26 cellular contexts compared by ENCODE assay signal in the genomic region with DNA sequence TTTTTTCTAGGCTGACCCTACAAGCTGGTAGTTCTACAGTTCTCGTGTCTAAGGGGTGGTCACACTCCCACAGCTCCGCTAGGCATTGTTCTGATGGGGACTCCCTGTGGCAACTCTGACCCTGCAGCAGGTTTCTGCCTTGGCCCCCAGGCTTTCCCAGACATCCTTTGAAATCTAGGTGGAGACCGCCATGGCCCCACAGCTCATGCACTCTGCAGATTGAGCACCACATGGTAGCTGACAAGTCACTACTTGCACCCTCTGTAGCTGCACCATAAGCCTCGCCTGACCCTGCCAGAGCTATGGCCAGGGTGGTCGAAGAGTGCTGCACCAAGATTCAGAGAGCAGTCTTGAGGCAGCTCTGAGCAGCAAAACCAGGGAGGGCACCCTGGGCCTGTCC.
A peak's percentile ranks its signal among the peaks of the same experiment; 100 is the strongest.
DNase-seq lines count a peak whose midpoint lies in the region; FAIRE-seq lines count a peak whose summit lies in the region.
"Had no signal": no experiment of that assay in that cellular context is flagged by ENCODE, and none has a peak within 500 bp of the region (broad histone marks: within the 10 kb centered on the region; RNA-seq: fewer than 3 reads in every experiment).

No MANE protein-coding gene starts in this region.

- H2AK5ac ChIP-seq in neuronal stem cell (ENCODE audit: low read depth, low read length) = no peak overlapping the region

- H3K9ac ChIP-seq in neuronal stem cell (ENCODE audit: low read depth, low read length, poor library complexity) = no peak overlapping the region
- H3K9ac ChIP-seq: BLaER1 had no signal

- no peak overlapping the region for H3K4me2 ChIP-seq in neuronal stem cell (ENCODE audit: insufficient read depth, low read length, poor library complexity, severe bottlenecking)
- H3K4me2 ChIP-seq: BLaER1 had no signal

- no peaks in the 10 kb centered on the region for H3K27me3 Mint-ChIP-seq in activated naive CD4-positive, alpha-beta T cell treated with anti-CD3 and anti-CD28 coated beads for 36 hours (ENCODE audit: low read depth)
- H3K27me3 Mint-ChIP-seq: CD4-positive, CD25-positive, alpha-beta regulatory T cell had no signal

- no peaks in the 10 kb centered on the region for H3K4me1 Mint-ChIP-seq in activated naive CD4-positive, alpha-beta T cell treated with anti-CD3 and anti-CD28 coated beads for 36 hours (ENCODE audit: low read depth)
- H3K4me1 Mint-ChIP-seq: CD14-positive monocyte; CD4-positive, alpha-beta memory T cell; CD4-positive, CD25-positive, alpha-beta regulatory T cell; CD8-positive, alpha-beta memory T cell had no signal

- peak overlapping the region; percentile 57 for H3K23ac ChIP-seq in neuronal stem cell (ENCODE audit: low read depth, low read length, poor library complexity)

- H3K9me3 ChIP-seq in neuronal stem cell (replicated peaks in 1 of 2; ENCODE audit: control insufficient read depth in 2 of 2, insufficient read depth in 1 of 2, low read depth in 1 of 2, low read length in 2 of 2) = peaks cover 0 to 2% of the 10 kb centered on the region in 2 donors
- H3K9me3 ChIP-seq: BE2C, BLaER1 had no signal

- H3K27me3 ChIP-seq in neuronal stem cell (ENCODE audit: control insufficient read depth in 3 of 3, insufficient read depth in 3 of 3, low read depth in 1 of 3, low read length in 3 of 3) = no peaks in the 10 kb centered on the region
- H3K27me3 ChIP-seq: BE2C, BLaER1 had no signal

- no peaks in the 10 kb centered on the region for H3K36me3 Mint-ChIP-seq in activated naive CD4-positive, alpha-beta T cell treated with anti-CD3 and anti-CD28 coated beads for 36 hours (ENCODE audit: low read depth)
- H3K36me3 Mint-ChIP-seq: CD14-positive monocyte; CD4-positive, alpha-beta memory T cell; CD4-positive, CD25-positive, alpha-beta regulatory T cell had no signal

- no CpG with 5 or more reads among the region's 5 CpGs for WGBS in neuronal stem cell (ENCODE audit: extremely low coverage in 2 of 2, insufficient read length in 2 of 2, insufficient replicate concordance in 1 of 2), 2 donors

- H2BK120ac ChIP-seq in neuronal stem cell (ENCODE audit: low read depth, low read length) = no peak overlapping the region

- no peak overlapping the region for H2BK15ac ChIP-seq in neuronal stem cell (ENCODE audit: low read length)

- H3K18ac ChIP-seq in neuronal stem cell (ENCODE audit: low read length) = no peak overlapping the region

- peaks cover 2% of the 10 kb centered on the region for H3K9me3 Mint-ChIP-seq in activated naive CD4-positive, alpha-beta T cell treated with anti-CD3 and anti-CD28 coated beads for 36 hours

- no peak overlapping the region for H2AFZ ChIP-seq in neuronal stem cell (ENCODE audit: low read length)

- intact Hi-C loops in activated naive CD4-positive, alpha-beta T cell treated with anti-CD3 and anti-CD28 coated beads for 36 hours (cut with micrococcal nuclease) = no loop called here

- H3K14ac ChIP-seq in neuronal stem cell (ENCODE audit: low read length) = peak overlapping the region; percentile 44

- H3K4ac ChIP-seq in neuronal stem cell (ENCODE audit: low read length) = no peak overlapping the region

- no peak overlapping the region for H4K91ac ChIP-seq in neuronal stem cell (ENCODE audit: low read depth, low read length, poor library complexity)

- peak; percentile 84 for FAIRE-seq in urothelium cell line (lab: Jason Lieb, UNC)
- FAIRE-seq: A204.1, GM12878, GM12892, GM18507 had no signal

- H4K8ac ChIP-seq in neuronal stem cell (ENCODE audit: low read depth, low read length) = no peak overlapping the region

- no peak overlapping the region for H2BK5ac ChIP-seq in neuronal stem cell (ENCODE audit: low read length)

- peak overlapping the region in 1 of 2 donors; percentile 3 for H3K4me3 ChIP-seq in neuronal stem cell (ENCODE audit: low read length in 2 of 2)
- H3K4me3 ChIP-seq: BLaER1, GM12878 had no signal

- no peak for DNase-seq in neuronal stem cell (ENCODE audit: low spot score)
- no peak for DNase-seq in urothelium cell line (ENCODE audit: low spot score)
- DNase-seq in activated naive CD4-positive, alpha-beta T cell treated with anti-CD3 and anti-CD28 coated beads for 36 hours = no peak
- no peak for DNase-seq in glomerular visceral epithelial cell (ENCODE audit: extremely low spot score)
- DNase-seq in NCI-H69 (lab: John Stamatoyannopoulos, UW) = no peak
- DNase-seq: 8988T; ACHN; C1 segment of cervical spinal cord; CD4-positive, alpha-beta memory T cell; CD4-positive, CD25-positive, alpha-beta regulatory T cell; CD8-positive, alpha-beta memory T cell; COR-L47; DMS 273 treated with DMSO at 0.1 percent for 48 hours; DMS153; DMS53; DMS79; DND-41; EL; GDM1 had no signal

- no peaks in the 10 kb centered on the region for H3K36me3 ChIP-seq in neuronal stem cell (replicated peaks in 1 of 2; ENCODE audit: control insufficient read depth in 2 of 2, insufficient read depth in 2 of 2, low read length in 2 of 2)
- H3K36me3 ChIP-seq: BE2C, BLaER1 had no signal

- H3K4me3 Mint-ChIP-seq in activated naive CD4-positive, alpha-beta T cell treated with anti-CD3 and anti-CD28 coated beads for 36 hours = no peak overlapping the region
- H3K4me3 Mint-ChIP-seq: CD14-positive monocyte; CD4-positive, alpha-beta memory T cell; CD4-positive, CD25-positive, alpha-beta regulatory T cell; CD8-positive, alpha-beta memory T cell had no signal

- CTCF ChIA-PET in activated naive CD4-positive, alpha-beta T cell treated with anti-CD3 and anti-CD28 coated beads for 36 hours (lab: Charles Lee) = interaction anchor here (0.6 kb wide), 1 partner anchor 727 kb away, joined by 3 read pairs; no protein-coding TSS in a partner anchor

- H3K27ac ChIP-seq in neuronal stem cell (replicated peaks; ENCODE audit: low read length) = no peak overlapping the region
- H3K27ac ChIP-seq: BLaER1 had no signal

- H3K27ac Mint-ChIP-seq in activated naive CD4-positive, alpha-beta T cell treated with anti-CD3 and anti-CD28 coated beads for 36 hours = no peak overlapping the region
- H3K27ac Mint-ChIP-seq: CD4-positive, CD25-positive, alpha-beta regulatory T cell; CD8-positive, alpha-beta memory T cell had no signal

- H2BK12ac ChIP-seq in neuronal stem cell (ENCODE audit: low read length) = no peak overlapping the region

- H3K79me1 ChIP-seq in neuronal stem cell (ENCODE audit: low read depth, low read length) = no peaks in the 10 kb centered on the region

- no peaks in the 10 kb centered on the region for H3K4me1 ChIP-seq in neuronal stem cell (ENCODE audit: control insufficient read depth in 2 of 2, insufficient read depth in 1 of 2, low read depth in 1 of 2, low read length in 2 of 2)
- H3K4me1 ChIP-seq: BE2C had no signal
